25 cellular contexts compared by ENCODE assay signal in genomic region chr1:22471610-22472009, GRCh38.
"Had no signal": no experiment of that assay in that cellular context is flagged by ENCODE, and none has a peak within 500 bp of the region (broad histone marks: within the 10 kb centered on the region; RNA-seq: fewer than 3 reads in every experiment).

No MANE protein-coding gene starts in this region.

- H3K27ac Mint-ChIP-seq: activated CD8-positive, alpha-beta T cell treated with anti-CD3 and anti-CD28 coated beads, Interleukin-2, amount 10 ng/mL, durations not matched to agents 7 days and 5 days; activated naive CD8-positive, alpha-beta T cell treated with anti-CD3 and anti-CD28 coated beads, Interleukin-2, amount 50 U/mL, for 24 hours; activated T-helper 1 cell treated with anti-CD3 and anti-CD28 coated beads, Interleukin-12 subunit alpha, Interleukin-12 subunit beta, Interleukin-2, Interleukin-4 antibody, amounts not matched to agents 30 ng/mL and 10 ng/mL and 1 ng/mL, durations not matched to agents 14 hours and 24 hours and 36 hours; neural progenitor cell; progenitor cell of endocrine pancreas; stimulated activated naive CD8-positive, alpha-beta T cell treated with anti-CD3 and anti-CD28 coated beads, Interleukin-15, Interleukin-2, amounts not matched to agents 100 ng/mL and 50 ng/mL, for 24 hours had no signal

- H3K27me3 ChIP-seq: breast epithelium, colonic mucosa, esophagus muscularis mucosa, gastrocnemius medialis, neural progenitor cell, thyroid gland had no signal

- H3K4me2 ChIP-seq: neural progenitor cell had no signal

- H3K9me3 ChIP-seq: breast epithelium, colonic mucosa, esophagus muscularis mucosa, gastrocnemius medialis, lower lobe of right lung, thyroid gland had no signal

- H3K4me1 ChIP-seq: colonic mucosa, neural progenitor cell had no signal

- ATAC-seq: activated CD8-positive, alpha-beta T cell treated with anti-CD3 and anti-CD28 coated beads, Interleukin-2, amount 10 ng/mL, durations not matched to agents 7 days and 5 days; activated naive CD8-positive, alpha-beta T cell treated with anti-CD3 and anti-CD28 coated beads, Interleukin-2, amount 50 U/mL, for 24 hours; left colon; lower lobe of right lung; naive thymus-derived CD4-positive, alpha-beta T cell had no signal

- H3K36me3 Mint-ChIP-seq: neural progenitor cell had no signal

- H3K4me3 Mint-ChIP-seq: activated CD8-positive, alpha-beta T cell treated with anti-CD3 and anti-CD28 coated beads, Interleukin-2, amount 10 ng/mL, durations not matched to agents 7 days and 5 days; activated naive CD8-positive, alpha-beta T cell treated with anti-CD3 and anti-CD28 coated beads, Interleukin-2, amount 50 U/mL, for 24 hours; activated T-helper 1 cell treated with anti-CD3 and anti-CD28 coated beads, Interleukin-12 subunit alpha, Interleukin-12 subunit beta, Interleukin-2, Interleukin-4 antibody, amounts not matched to agents 30 ng/mL and 10 ng/mL and 1 ng/mL, durations not matched to agents 14 hours and 24 hours and 36 hours; naive thymus-derived CD4-positive, alpha-beta T cell; neural progenitor cell; stimulated activated naive CD8-positive, alpha-beta T cell treated with anti-CD3 and anti-CD28 coated beads, Interleukin-15, Interleukin-2, amounts not matched to agents 100 ng/mL and 50 ng/mL, for 24 hours had no signal

- H2AFZ ChIP-seq: neural progenitor cell had no signal

- H3K27ac ChIP-seq: breast epithelium, colonic mucosa, esophagus muscularis mucosa, lower lobe of right lung, neural progenitor cell, skin epidermis, thyroid gland had no signal

- FAIRE-seq: astrocyte had no signal

- H3K27me3 Mint-ChIP-seq: activated naive CD8-positive, alpha-beta T cell treated with anti-CD3 and anti-CD28 coated beads, Interleukin-2, amount 50 U/mL, for 24 hours; naive thymus-derived CD4-positive, alpha-beta T cell; progenitor cell of endocrine pancreas; stimulated activated naive CD8-positive, alpha-beta T cell treated with anti-CD3 and anti-CD28 coated beads, Interleukin-15, Interleukin-2, amounts not matched to agents 100 ng/mL and 50 ng/mL, for 24 hours had no signal

- H3K9me3 Mint-ChIP-seq: activated naive CD8-positive, alpha-beta T cell treated with anti-CD3 and anti-CD28 coated beads, Interleukin-2, amount 50 U/mL, for 24 hours; activated T-helper 1 cell treated with anti-CD3 and anti-CD28 coated beads, Interleukin-12 subunit alpha, Interleukin-12 subunit beta, Interleukin-2, Interleukin-4 antibody, amounts not matched to agents 30 ng/mL and 10 ng/mL and 1 ng/mL, durations not matched to agents 14 hours and 24 hours and 36 hours; neural progenitor cell; stimulated activated naive CD8-positive, alpha-beta T cell treated with anti-CD3 and anti-CD28 coated beads, Interleukin-15, Interleukin-2, amounts not matched to agents 100 ng/mL and 50 ng/mL, for 24 hours had no signal

- H3K4me3 ChIP-seq: breast epithelium, colonic mucosa, esophagus muscularis mucosa, gastrocnemius medialis, lower lobe of right lung, neural progenitor cell, skin epidermis, thyroid gland had no signal

- H3K9ac ChIP-seq: neural progenitor cell had no signal

- H3K36me3 ChIP-seq: breast epithelium, colonic mucosa, esophagus muscularis mucosa, gastrocnemius medialis, lower lobe of right lung, neural progenitor cell, thyroid gland had no signal

- DNase-seq: activated CD4-positive, alpha-beta T cell treated with anti-CD3 and anti-CD28 coated beads for 1 hour; activated CD4-positive, alpha-beta T cell treated with anti-CD3 and anti-CD28 coated beads, Interleukin-2, amount 50 U/mL, for 1 hour; activated CD8-positive, alpha-beta T cell treated with anti-CD3 and anti-CD28 coated beads, Interleukin-2, amount 10 ng/mL, durations not matched to agents 7 days and 5 days; activated gamma-delta T cell; activated naive CD4-positive, alpha-beta T cell treated with anti-CD3 and anti-CD28 coated beads, Interleukin-2, amount 50 U/mL, for 16 hours; activated naive CD8-positive, alpha-beta T cell treated with anti-CD3 and anti-CD28 coated beads, Interleukin-2, amount 50 U/mL, for 24 hours; colonic mucosa; islet precursor cell; lower lobe of right lung; mesendoderm; naive thymus-derived CD4-positive, alpha-beta T cell; stimulated activated CD4-positive, alpha-beta T cell treated with anti-CD3 and anti-CD28 coated beads, Interleukin-1b, Interleukin-23, amount 100 ng/mL, for 48 hours; T-helper 1 cell; T-helper 9 cell had no signal
